9 cellular contexts compared by ENCODE assay signal in the genomic region with DNA sequence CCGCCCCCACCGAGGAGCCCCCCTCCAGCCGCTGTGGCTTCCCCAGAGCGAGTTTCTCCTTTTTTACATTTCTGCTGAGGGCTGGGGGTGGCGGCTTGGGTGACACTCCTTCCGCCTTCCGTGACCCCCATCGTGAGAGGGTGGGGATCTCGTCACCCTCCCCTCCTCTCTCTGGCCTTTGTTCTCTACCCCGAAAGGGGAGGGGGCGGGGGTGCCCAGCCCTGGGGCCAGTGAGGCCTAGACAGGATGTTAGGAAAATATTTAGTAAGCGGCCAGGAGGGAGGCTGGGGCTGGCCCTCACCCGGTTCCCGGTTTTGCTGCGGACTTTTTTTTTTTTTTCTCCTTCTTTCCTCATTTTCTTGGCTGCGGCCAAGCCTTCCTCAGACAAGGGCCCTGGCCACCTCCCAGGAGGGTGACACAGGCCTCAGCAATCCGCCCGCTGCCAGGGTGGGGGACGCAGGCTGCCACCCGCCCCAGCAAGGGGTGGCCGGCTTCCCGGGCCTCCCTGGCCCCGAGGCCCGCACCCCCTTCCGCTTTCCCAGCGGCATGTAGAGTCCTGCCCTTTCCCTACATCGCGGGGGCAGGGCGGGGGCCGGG. TPM values are rescaled to one million over a fixed set of nuclear protein-coding genes. Genes with fewer than 3 reads are reported as not detected.
A peak's percentile ranks its signal among the peaks of the same experiment; 100 is the strongest.
DNase-seq lines count a peak whose midpoint lies in the region; ATAC-seq and TF ChIP-seq lines count a peak whose summit lies in the region.
"Had no signal": no experiment of that assay in that cellular context is flagged by ENCODE, and none has a peak within 500 bp of the region (broad histone marks: within the 10 kb centered on the region; RNA-seq: fewer than 3 reads in every experiment).

No MANE protein-coding gene starts in this region.

- peak; percentile 38 for ATAC-seq in activated CD8-positive, alpha-beta T cell treated with anti-CD3 and anti-CD28 coated beads for 36 hours
- ATAC-seq in HG03159 (IDR thresholded peaks at IDR 0.05; ENCODE audit: unreplicated experiment), result no peak

- H3K27me3 Mint-ChIP-seq in activated CD8-positive, alpha-beta T cell treated with anti-CD3 and anti-CD28 coated beads for 36 hours, result no peaks in the 10 kb centered on the region

- POLR2A ChIA-PET in activated CD8-positive, alpha-beta T cell treated with anti-CD3 and anti-CD28 coated beads for 36 hours (lab: Charles Lee), result interaction anchor here (1.0 to 1.9 kb wide), 11 partner anchors 8 to 231 kb away, joined by 3 to 30 read pairs (median 5); partner anchors contain the start of genes ATP5F1D, CIRBP, FAM174C and RNU6-2

- CTCF ChIA-PET in activated CD8-positive, alpha-beta T cell treated with anti-CD3 and anti-CD28 coated beads for 36 hours (lab: Charles Lee), result interaction anchor here (0.8 to 2.6 kb wide), 6 partner anchors 8 to 156 kb away, joined by 3 to 30 read pairs (median 4); partner anchors contain the start of gene CIRBP

- intact Hi-C loops in activated CD8-positive, alpha-beta T cell treated with anti-CD3 and anti-CD28 coated beads for 36 hours (cut with micrococcal nuclease), result loop anchor here (2.0 kb wide), 1 partner anchor 14 kb away; no protein-coding TSS in a partner anchor

- H3K4me3 Mint-ChIP-seq in activated CD8-positive, alpha-beta T cell treated with anti-CD3 and anti-CD28 coated beads for 36 hours, result peak overlapping the region; percentile 96

- no peaks in the 10 kb centered on the region for H3K9me3 Mint-ChIP-seq in activated CD8-positive, alpha-beta T cell treated with anti-CD3 and anti-CD28 coated beads for 36 hours

- H3K4me1 Mint-ChIP-seq in activated CD8-positive, alpha-beta T cell treated with anti-CD3 and anti-CD28 coated beads for 36 hours (ENCODE audit: low read depth), result peaks cover 19% of the 10 kb centered on the region

- H3K27ac ChIP-seq in epithelial cell of prostate, result peak overlapping the region; percentile 99
- H3K27ac ChIP-seq: KMS-11 had no signal

- TF ChIP-seq CTCF in LNCaP clone FGC (IDR thresholded peaks at IDR 0.05; ENCODE audit: control insufficient read depth, extremely low read depth, insufficient read depth), result no peak
- no peak for TF ChIP-seq CTCF in activated CD8-positive, alpha-beta T cell treated with anti-CD3 and anti-CD28 coated beads for 36 hours (IDR thresholded peaks at IDR 0.05)

- peak overlapping the region; percentile 86 for H3K27ac Mint-ChIP-seq in activated CD8-positive, alpha-beta T cell treated with anti-CD3 and anti-CD28 coated beads for 36 hours

- DNase-seq in CD1c-positive myeloid dendritic cell (ENCODE audit: extremely low spot score) (peak; percentile 88), LNCaP clone FGC (ENCODE audit: low read depth) (no peak), epithelial cell of prostate (ENCODE audit: low read depth, low spot score) (no peak), midbrain (lab: John Stamatoyannopoulos, UW) (peak; percentile 89), stromal cell of bone marrow (ENCODE audit: low read depth) (peak; percentile 93), DMS53 treated with DMSO at 0.1 percent for 48 hours (lab: John Stamatoyannopoulos, UW; ENCODE audit: unreplicated experiment) (no peak)
- peak; percentile 91 for DNase-seq in activated CD8-positive, alpha-beta T cell treated with anti-CD3 and anti-CD28 coated beads for 36 hours

- H3K4me3 ChIP-seq in LNCaP clone FGC (ENCODE audit: low read depth, low read length), result peak overlapping the region; percentile 80

- H3K36me3 Mint-ChIP-seq in activated CD8-positive, alpha-beta T cell treated with anti-CD3 and anti-CD28 coated beads for 36 hours (ENCODE audit: low read depth), result peaks cover 39% of the 10 kb centered on the region

RNA-seq across cellular contexts. Expression of gene MIDN, which starts 3.9 kb away (rescaled TPM):
- 10 to 100 TPM; 41.1 to 43.9 TPM for total RNA-seq in activated CD8-positive, alpha-beta T cell treated with anti-CD3 and anti-CD28 coated beads for 36 hours

RNA-seq across cellular contexts. Expression of gene ATP5F1D, which starts 10.8 kb away (rescaled TPM):
- total RNA-seq in activated CD8-positive, alpha-beta T cell treated with anti-CD3 and anti-CD28 coated beads for 36 hours, result 100 to 1,000 TPM; 186 to 199 TPM

RNA-seq across cellular contexts. Expression of gene CBARP, which starts 14.5 kb away (rescaled TPM):
- under 1 TPM; 0.49 to 0.86 TPM for total RNA-seq in activated CD8-positive, alpha-beta T cell treated with anti-CD3 and anti-CD28 coated beads for 36 hours

RNA-seq across cellular contexts. Expression of gene CIRBP, which starts 16.8 kb away (rescaled TPM):
- 100 to 1,000 TPM; 161 to 180 TPM for total RNA-seq in activated CD8-positive, alpha-beta T cell treated with anti-CD3 and anti-CD28 coated beads for 36 hours

RNA-seq across cellular contexts. Expression of gene FAM174C, which starts 23.0 kb away (rescaled TPM):
- 10 to 100 TPM; 77.0 to 88.0 TPM for total RNA-seq in activated CD8-positive, alpha-beta T cell treated with anti-CD3 and anti-CD28 coated beads for 36 hours

Comparison
In these comparisons a context has a peak if more than half of its experiments do, and no peak if none do; other contexts are left out.
1. DNase-seq: peak in CD1c-positive myeloid dendritic cell (single experiment), activated CD8-positive, alpha-beta T cell treated with anti-CD3 and anti-CD28 coated beads for 36 hours (single experiment), midbrain (single experiment) and stromal cell of bone marrow (single experiment); none in LNCaP clone FGC (single experiment), epithelial cell of prostate (single experiment) and DMS53 treated with DMSO at 0.1 percent for 48 hours (single experiment).